In genomic region chr10:59625842-59626522, GRCh38 we compare ENCODE assay signal across 9 cellular contexts.
DNase-seq lines count a peak whose midpoint lies in the region; ATAC-seq, FAIRE-seq and TF ChIP-seq lines count a peak whose summit lies in the region.
"Had no signal": no experiment of that assay in that cellular context is flagged by ENCODE, and none has a peak within 500 bp of the region (broad histone marks: within the 10 kb centered on the region; RNA-seq: fewer than 3 reads in every experiment).

No MANE protein-coding gene starts in this region.

- POLR2A ChIA-PET in AG04450 (lab: Yijun Ruan, JAX), result interaction anchor here (1.0 kb wide), 1 partner anchor 90 kb away, joined by 3 read pairs; no protein-coding TSS in a partner anchor

- DNase-seq in AG04450 (ENCODE audit: low read depth, low spot score) (peak; percentile 58), GM12891 (ENCODE audit: insufficient read length, low spot score) (peak; percentile 43), NCI-H1048 (lab: John Stamatoyannopoulos, UW) (peak; percentile 28), SW480 (ENCODE audit: low spot score) (peak; percentile 70), caudate nucleus (lab: John Stamatoyannopoulos, UW) (peak in 42 of 61 donors; percentile 4 to 78 (median 28)), islet precursor cell (peak; percentile 82)
- DNase-seq in stimulated activated CD4-positive, alpha-beta T cell treated with anti-CD3 and anti-CD28 coated beads, Interleukin-2, amount 100 ng/mL, for 24 hours, result peak; percentile 7 to 31

- no peak overlapping the region for H3K27ac ChIP-seq in AG04450 (ENCODE audit: low read depth, low read length)
- no peak overlapping the region for H3K27ac ChIP-seq in caudate nucleus (ENCODE audit: low read depth, low read length)
- H3K27ac ChIP-seq: SJSA1 had no signal

- ATAC-seq in HG02678 (IDR thresholded peaks at IDR 0.05; ENCODE audit: unreplicated experiment), result peak; percentile 88

- no peak for TF ChIP-seq POLR2A in GM12891 (IDR thresholded peaks at IDR 0.05; ENCODE audit: low read depth, low read length)

- no peak overlapping the region for H3K4me3 ChIP-seq in AG04450 (ENCODE audit: low read depth, low read length)
- H3K4me3 ChIP-seq: SJSA1 had no signal

- peak; percentile 80 for TF ChIP-seq CTCF in AG04450 (IDR thresholded peaks at IDR 0.05; ENCODE audit: low read depth, low read length)

- CTCF ChIA-PET in AG04450 (lab: Charles Lee), result interaction anchor here (0.5 to 2.5 kb wide), 43 partner anchors 9 to 1031 kb away, joined by 3 to 52 read pairs (median 4); partner anchors contain the start of gene CCDC6

- FAIRE-seq in GM12891 (lab: Jason Lieb, UNC), result peak; percentile 86

- H3K27me3 ChIP-seq in AG04450 (ENCODE audit: control insufficient read depth, insufficient read depth, low read length), result no peaks in the 10 kb centered on the region

- H3K9me3 ChIP-seq in AG04450 (ENCODE audit: control insufficient read depth, insufficient read depth, low read length), result no peaks in the 10 kb centered on the region
- H3K9me3 ChIP-seq: SJSA1 had no signal

TF ChIP-seq in GM12891, 5 proteins besides CTCF, POLR2A, EP300 and RAD21:
- TF ChIP-seq SPI1 (IDR thresholded peaks at IDR 0.05; ENCODE audit: low read depth, low read length) (no peak), POLR2AphosphoS5 (IDR thresholded peaks at IDR 0.05; ENCODE audit: low read depth, low read length) (no peak), POU2F2 (IDR thresholded peaks at IDR 0.05; ENCODE audit: low read depth, low read length) (no peak), PAX5 (IDR thresholded peaks at IDR 0.05; ENCODE audit: insufficient read depth, low read length, severe bottlenecking) (no peak), TAF1 (IDR thresholded peaks at IDR 0.05; ENCODE audit: low read depth, low read length) (no peak)

Comparison
In these comparisons a context has a peak if more than half of its experiments do, and no peak if none do; other contexts are left out.
1. DNase-seq: peak in every context shown above with its lines; median percentile 82 in islet precursor cell; 70 in SW480; 58 in AG04450; 43 in GM12891; 28 in NCI-H1048; 28 in caudate nucleus; 19 in stimulated activated CD4-positive, alpha-beta T cell treated with anti-CD3 and anti-CD28 coated beads, Interleukin-2, amount 100 ng/mL, for 24 hours.